ENCODE assay signal across 19 cellular contexts in the genomic region with DNA sequence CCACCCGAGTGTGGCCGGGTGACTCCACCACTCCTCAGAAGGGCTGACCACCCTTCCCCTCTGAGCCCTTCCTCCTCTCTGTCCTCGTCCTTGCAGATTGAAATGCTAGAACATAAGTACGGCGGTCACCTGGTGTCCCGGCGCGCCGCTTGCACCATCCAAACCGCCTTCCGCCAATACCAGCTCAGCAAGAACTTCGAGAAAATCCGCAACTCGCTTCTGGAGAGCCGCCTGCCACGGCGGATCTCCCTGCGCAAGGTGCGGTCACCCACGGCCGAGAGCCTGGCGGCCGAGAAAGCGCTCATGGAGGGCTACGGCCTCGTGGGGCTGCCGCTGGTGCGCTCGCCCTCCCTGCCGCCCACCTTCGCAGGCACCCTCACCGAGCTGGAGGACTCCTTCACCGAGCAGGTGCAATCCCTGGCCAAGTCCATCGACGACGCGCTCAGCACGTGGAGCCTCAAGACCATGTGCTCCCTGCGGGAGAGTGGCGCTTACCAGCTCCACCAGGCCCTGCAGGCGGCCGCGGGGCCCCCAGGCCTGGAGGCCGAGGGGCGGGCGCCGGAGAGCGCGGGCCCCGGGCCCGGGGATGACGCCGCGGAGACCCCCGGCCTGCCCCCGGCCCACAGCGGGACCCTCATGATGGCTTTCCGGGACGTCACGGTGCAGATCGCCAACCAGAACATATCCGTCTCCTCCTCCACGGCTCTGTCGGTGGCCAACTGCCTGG.
DNase-seq lines count a peak whose midpoint lies in the region; ATAC-seq, FAIRE-seq and TF ChIP-seq lines count a peak whose summit lies in the region.
"Had no signal": no experiment of that assay in that cellular context is flagged by ENCODE, and none has a peak within 500 bp of the region (broad histone marks: within the 10 kb centered on the region; RNA-seq: fewer than 3 reads in every experiment).

No MANE protein-coding gene starts in this region.

- H3K56ac ChIP-seq in H1 (replicated peaks; ENCODE audit: insufficient read length, low read depth, low read length) = no peak overlapping the region

- peak overlapping the region; percentile 83 for H3K4me3 Mint-ChIP-seq in stimulated activated naive CD8-positive, alpha-beta T cell treated with anti-CD3 and anti-CD28 coated beads, Interleukin-15, Interleukin-2, amounts not matched to agents 100 ng/mL and 50 ng/mL, for 24 hours
- no peak overlapping the region for H3K4me3 Mint-ChIP-seq in progenitor cell of endocrine pancreas (ENCODE audit: low read depth)
- H3K4me3 Mint-ChIP-seq: activated CD4-positive, alpha-beta memory T cell treated with anti-CD3 and anti-CD28 coated beads, Interleukin-2, amount 10 ng/mL, durations not matched to agents 7 days and 5 days had no signal

- peak overlapping the region; percentile 84 for H4K8ac ChIP-seq in H1 (ENCODE audit: extremely low read depth, insufficient read depth, low read length)

- H3K4ac ChIP-seq in H1 (replicated peaks; ENCODE audit: insufficient read length, low read depth, low read length) = no peak overlapping the region

- H2BK15ac ChIP-seq in H1 (ENCODE audit: low read length) = 0 out of 2 replicates have a peak overlapping the region, but pooled peaks have one; percentile 61

- H4K5ac ChIP-seq in H1 (ENCODE audit: insufficient read length, low read depth, low read length) = no peak overlapping the region

- H2AK5ac ChIP-seq in H1 (ENCODE audit: low read depth, low read length) = no peak overlapping the region

- POLR2A ChIA-PET in H1 (lab: Charles Lee; ENCODE audit: partially characterized antibody) = interaction anchor here (1.0 to 4.2 kb wide), 3 partner anchors 11 to 21 kb away, joined by 3 to 19 read pairs (median 3); no protein-coding TSS in a partner anchor

- no peak overlapping the region for H3K9ac ChIP-seq in H1 (replicated peaks in 1 of 4; ENCODE audit: extremely low read depth in 1 of 4, low read depth in 3 of 4, low read length in 3 of 4)
- H3K9ac ChIP-seq: parathyroid adenoma had no signal

- H3K79me2 ChIP-seq in H1 (ENCODE audit: control insufficient read depth in 1 of 2, insufficient read depth in 2 of 2, low read length in 2 of 2) = no peaks in the 10 kb centered on the region

- peak overlapping the region; percentile 89; the same call in 1 of the 2 replicates for H2BK20ac ChIP-seq in H1 (ENCODE audit: low read length)

- H4K91ac ChIP-seq in H1 (replicated peaks; ENCODE audit: insufficient read length, low read length) = peak overlapping the region; percentile 71

- H3K4me3 ChIP-seq in H1 (ENCODE audit: extremely low read depth in 1 of 4, insufficient read depth in 2 of 4, low read depth in 3 of 4, low read length in 4 of 4) = peak overlapping the region in 1 of 4 experiments; percentile 53; a peak in 2 of 8 replicates
- H3K4me3 ChIP-seq in sigmoid colon = peak overlapping the region in 3 of 4 donors; percentile 20 to 41 (median 35)

- CTCF ChIA-PET in H1 (lab: Charles Lee; ENCODE audit: partially characterized antibody) = interaction anchor here (1.3 to 2.0 kb wide), 3 partner anchors 10 to 13 kb away, joined by 4 to 7 read pairs (median 6); no protein-coding TSS in a partner anchor

- H2BK120ac ChIP-seq in H1 (replicated peaks; ENCODE audit: low read depth, low read length) = no peak overlapping the region

- intact Hi-C loops in sigmoid colon (cut with DNase I) = no loop called here

- TF ChIP-seq CTCF in H1 (IDR thresholded peaks at IDR 0.05; ENCODE audit: control extremely low read depth in 1 of 3, insufficient read depth in 1 of 3, low read depth in 1 of 3, low read length in 3 of 3) (no peak), sigmoid colon (IDR thresholded peaks at IDR 0.05) (no peak), progenitor cell of endocrine pancreas (IDR thresholded peaks at IDR 0.05; ENCODE audit: unreplicated experiment) (no peak)

- no peak for DNase-seq in stimulated activated naive CD8-positive, alpha-beta T cell treated with anti-CD3 and anti-CD28 coated beads, Interleukin-15, Interleukin-2, amounts not matched to agents 100 U/mL and 50 U/mL, for 24 hours
- DNase-seq in H1 (ENCODE audit: low read depth in 1 of 2, low spot score in 2 of 2) = no peak
- DNase-seq in sigmoid colon = no peak
- DNase-seq in progenitor cell of endocrine pancreas (ENCODE audit: low spot score, unreplicated experiment) = no peak
- no peak for DNase-seq in RCC 7860 (ENCODE audit: low spot score)
- DNase-seq: activated CD4-positive, alpha-beta memory T cell treated with anti-CD3 and anti-CD28 coated beads, Interleukin-2, amount 10 ng/mL, durations not matched to agents 7 days and 5 days; aorta; cerebellar nuclear complex; DMS79 treated with DMSO at 0.1 percent for 48 hours; effector memory CD8-positive, alpha-beta T cell; MM.1S; NCI-H1436 treated with DMSO at 0.1 percent for 48 hours; NCI-H2171; NCI-H774; T-helper 17 cell had no signal

- H3K4me1 ChIP-seq in H1 (replicated peaks in 1 of 4; ENCODE audit: control insufficient read depth in 3 of 4, insufficient read depth in 4 of 4, low read length in 3 of 4) (peaks cover 4 to 34% (median 26%) of the 10 kb centered on the region in 4 experiments), sigmoid colon (peaks cover 0 to 18% (median 11%) of the 10 kb centered on the region in 4 donors)

- H2AFZ ChIP-seq in H1 (ENCODE audit: low read length) = no peak overlapping the region
- H2AFZ ChIP-seq: parathyroid adenoma had no signal

- H3K27ac ChIP-seq in H1 (ENCODE audit: low read depth, low read length) (no peak overlapping the region), sigmoid colon (no peak overlapping the region)
- H3K27ac ChIP-seq: HL-60, parathyroid adenoma had no signal

- H3K4me1 Mint-ChIP-seq in stimulated activated naive CD8-positive, alpha-beta T cell treated with anti-CD3 and anti-CD28 coated beads, Interleukin-15, Interleukin-2, amounts not matched to agents 100 ng/mL and 50 ng/mL, for 24 hours (ENCODE audit: low read depth) = peaks cover 16% of the 10 kb centered on the region
- peaks cover 10% of the 10 kb centered on the region for H3K4me1 Mint-ChIP-seq in progenitor cell of endocrine pancreas (ENCODE audit: low read depth)
- H3K4me1 Mint-ChIP-seq: activated CD4-positive, alpha-beta memory T cell treated with anti-CD3 and anti-CD28 coated beads, Interleukin-2, amount 10 ng/mL, durations not matched to agents 7 days and 5 days; T-helper 17 cell had no signal

- H3K27me3 ChIP-seq in H1 (replicated peaks in 1 of 4; ENCODE audit: control insufficient read depth in 3 of 4, extremely low read depth in 1 of 4, insufficient read depth in 3 of 4, low read length in 3 of 4) (peaks cover 6 to 41% (median 27%) of the 10 kb centered on the region in 4 experiments), sigmoid colon (peaks cover 0 to 40% (median 20%) of the 10 kb centered on the region in 3 donors)

- TF ChIP-seq POLR2A in H1 (IDR thresholded peaks at IDR 0.05; ENCODE audit: control extremely low read depth in 1 of 2, low read depth in 2 of 2, low read length in 2 of 2) (no peak), sigmoid colon (IDR thresholded peaks at IDR 0.05) (no peak)

- no peak for TF ChIP-seq RAD21 in H1 (IDR thresholded peaks at IDR 0.05 in 1 of 2, conservative IDR thresholded peaks at IDR 0.05 in 1 of 2; ENCODE audit: low read depth in 2 of 2, low read length in 2 of 2)

- no peaks in the 10 kb centered on the region for H4K20me1 ChIP-seq in H1 (replicated peaks in 1 of 2; ENCODE audit: control insufficient read depth in 1 of 2, insufficient read depth in 2 of 2, low read length in 2 of 2)

- peaks cover 14% of the 10 kb centered on the region for H3K27me3 Mint-ChIP-seq in stimulated activated naive CD8-positive, alpha-beta T cell treated with anti-CD3 and anti-CD28 coated beads, Interleukin-15, Interleukin-2, amounts not matched to agents 100 ng/mL and 50 ng/mL, for 24 hours
- H3K27me3 Mint-ChIP-seq in progenitor cell of endocrine pancreas = peaks cover 60% of the 10 kb centered on the region

- H3K79me1 ChIP-seq in H1 (ENCODE audit: low read depth, low read length) = no peaks in the 10 kb centered on the region

- peak overlapping the region; percentile 72 for H3K27ac Mint-ChIP-seq in stimulated activated naive CD8-positive, alpha-beta T cell treated with anti-CD3 and anti-CD28 coated beads, Interleukin-15, Interleukin-2, amounts not matched to agents 100 ng/mL and 50 ng/mL, for 24 hours
- H3K27ac Mint-ChIP-seq in progenitor cell of endocrine pancreas = no peak overlapping the region
- H3K27ac Mint-ChIP-seq: activated CD4-positive, alpha-beta memory T cell treated with anti-CD3 and anti-CD28 coated beads, Interleukin-2, amount 10 ng/mL, durations not matched to agents 7 days and 5 days; effector memory CD8-positive, alpha-beta T cell; T-helper 17 cell had no signal

- peak overlapping the region; percentile 51 to 66 for H3K4me2 ChIP-seq in H1 (ENCODE audit: insufficient read depth in 1 of 2, low read depth in 2 of 2, low read length in 2 of 2)

- no peak for ATAC-seq in stimulated activated naive CD8-positive, alpha-beta T cell treated with anti-CD3 and anti-CD28 coated beads, Interleukin-15, Interleukin-2, amounts not matched to agents 100 U/mL and 50 U/mL, for 24 hours
- ATAC-seq in GM19397 (IDR thresholded peaks at IDR 0.05; ENCODE audit: unreplicated experiment) = no peak
- ATAC-seq: effector memory CD8-positive, alpha-beta T cell; T-helper 17 cell had no signal

- H2BK12ac ChIP-seq in H1 (ENCODE audit: low read depth, low read length) = peak overlapping the region; percentile 75; the same call in 1 of the 2 replicates

- H2BK5ac ChIP-seq in H1 (ENCODE audit: low read depth, low read length) = no peak overlapping the region

- H3K14ac ChIP-seq in H1 (ENCODE audit: insufficient read length) = no peak overlapping the region

- H3K36me3 Mint-ChIP-seq in stimulated activated naive CD8-positive, alpha-beta T cell treated with anti-CD3 and anti-CD28 coated beads, Interleukin-15, Interleukin-2, amounts not matched to agents 100 ng/mL and 50 ng/mL, for 24 hours (ENCODE audit: low read depth) = no peaks in the 10 kb centered on the region
- H3K36me3 Mint-ChIP-seq in progenitor cell of endocrine pancreas (ENCODE audit: insufficient read depth) = no peaks in the 10 kb centered on the region

- no peaks in the 10 kb centered on the region for H3K9me3 Mint-ChIP-seq in stimulated activated naive CD8-positive, alpha-beta T cell treated with anti-CD3 and anti-CD28 coated beads, Interleukin-15, Interleukin-2, amounts not matched to agents 100 ng/mL and 50 ng/mL, for 24 hours
- H3K9me3 Mint-ChIP-seq in progenitor cell of endocrine pancreas (ENCODE audit: low read depth) = no peaks in the 10 kb centered on the region
- H3K9me3 Mint-ChIP-seq: activated CD4-positive, alpha-beta memory T cell treated with anti-CD3 and anti-CD28 coated beads, Interleukin-2, amount 10 ng/mL, durations not matched to agents 7 days and 5 days; effector memory CD8-positive, alpha-beta T cell had no signal

- FAIRE-seq in H1 (lab: Jason Lieb, UNC) (no peak), RCC 7860 (lab: Jason Lieb, UNC) (no peak)

- 78% methylated on average over 41 of the region's 64 CpGs; no CpG with 5 or more reads in 1 of the 2 experiments for WGBS in H1 (ENCODE audit: extremely low coverage in 1 of 2, insufficient coverage in 1 of 2, insufficient read length in 1 of 2, insufficient replicate concordance in 2 of 2, low coverage in 1 of 2, low lambda C conversion rate in 2 of 2, missing lambda C conversion rate in 1 of 2), 2 experiments
- 82 to 84% methylated on average over 64 of the region's 64 CpGs for WGBS in sigmoid colon, 2 donors

- H3K36me3 ChIP-seq in H1 (ENCODE audit: control insufficient read depth in 2 of 4, insufficient read depth in 4 of 4, low read length in 3 of 4) (0 out of 8 replicates have a peak, but pooled peaks cover 0 to 3% (median 0%) of the 10 kb centered on the region in 4 experiments), sigmoid colon (no peaks in the 10 kb centered on the region)

- H3K9me3 ChIP-seq in H1 (ENCODE audit: insufficient read depth in 2 of 2, low read depth in 1 of 2, low read length in 1 of 2) = peaks cover 0 to 6% of the 10 kb centered on the region in 2 experiments; a peak in 1 of 4 replicates
- no peaks in the 10 kb centered on the region for H3K9me3 ChIP-seq in sigmoid colon

- H3K23ac ChIP-seq in H1 (ENCODE audit: insufficient read length) = no peak overlapping the region

- H3K18ac ChIP-seq in H1 (ENCODE audit: extremely low read depth, low read length) = peak overlapping the region; percentile 88

- H3K23me2 ChIP-seq in H1 (ENCODE audit: low read depth, low read length) = no peaks in the 10 kb centered on the region; the same call in 1 of the 2 replicates

- TF ChIP-seq EP300 in H1 (IDR thresholded peaks at IDR 0.05; ENCODE audit: borderline replicate concordance in 1 of 2, low read depth in 2 of 2, low read length in 2 of 2) (no peak), sigmoid colon (IDR thresholded peaks at IDR 0.05) (no peak)
